ENCODE assay signal across 28 cellular contexts in genomic region chr4:47471064-47471463, GRCh38.
"Had no signal": no experiment of that assay in that cellular context is flagged by ENCODE, and none has a peak within 500 bp of the region (broad histone marks: within the 10 kb centered on the region; RNA-seq: fewer than 3 reads in every experiment).

No MANE protein-coding gene starts in this region.

- H3K79me2 ChIP-seq: hepatocyte had no signal

- H3K9me3 Mint-ChIP-seq: activated T-helper 2 cell treated with anti-CD3 and anti-CD28 coated beads, Interferon-gamma antibody, Interleukin-2, Interleukin-4, amounts not matched to agents 10 μg/mL and 5 μg/mL and 100 μg/mL, durations not matched to agents 14 hours and 24 hours and 36 hours; brain; naive B cell; nephron progenitor cell had no signal

- H3K4me3 ChIP-seq: coronary artery, dorsolateral prefrontal cortex, gastroesophageal sphincter, hepatocyte, right atrium auricular region, spleen, testis, transverse colon, uterus had no signal

- H3K27me3 ChIP-seq: dorsolateral prefrontal cortex, gastroesophageal sphincter, hepatocyte, right atrium auricular region, spleen, testis, transverse colon, uterus had no signal

- H3K27ac ChIP-seq: coronary artery, dorsolateral prefrontal cortex, gastroesophageal sphincter, hepatocyte, right atrium auricular region, spleen, testis, transverse colon, uterus had no signal

- H3K4me1 Mint-ChIP-seq: activated CD4-positive, alpha-beta T cell treated with anti-CD3 and anti-CD28 coated beads for 36 hours; activated CD8-positive, alpha-beta memory T cell treated with anti-CD3 and anti-CD28 coated beads, Interleukin-2, amount 10 ng/mL, durations not matched to agents 7 days and 5 days had no signal

- H3K36me3 Mint-ChIP-seq: activated CD8-positive, alpha-beta memory T cell treated with anti-CD3 and anti-CD28 coated beads, Interleukin-2, amount 10 ng/mL, durations not matched to agents 7 days and 5 days; activated naive CD8-positive, alpha-beta T cell; brain had no signal

- H3K27ac Mint-ChIP-seq: activated CD4-positive, alpha-beta T cell treated with anti-CD3 and anti-CD28 coated beads for 36 hours; activated CD8-positive, alpha-beta memory T cell treated with anti-CD3 and anti-CD28 coated beads, Interleukin-2, amount 10 ng/mL, durations not matched to agents 7 days and 5 days; activated CD8-positive, alpha-beta T cell treated with anti-CD3 and anti-CD28 coated beads, Interleukin-2, amount 10 ng/mL, durations not matched to agents 7 days and 5 days; activated naive CD8-positive, alpha-beta T cell; activated T-helper 2 cell treated with anti-CD3 and anti-CD28 coated beads, Interferon-gamma antibody, Interleukin-2, Interleukin-4, amounts not matched to agents 10 μg/mL and 5 μg/mL and 100 μg/mL, durations not matched to agents 14 hours and 24 hours and 36 hours; naive B cell; nephron progenitor cell had no signal

- H3K4me1 ChIP-seq: gastroesophageal sphincter, right atrium auricular region, spleen, testis, transverse colon, uterus had no signal

- H3K27me3 Mint-ChIP-seq: activated CD4-positive, alpha-beta T cell treated with anti-CD3 and anti-CD28 coated beads for 36 hours; brain; naive B cell had no signal

- H3K4me2 ChIP-seq: hepatocyte had no signal

- ATAC-seq: activated CD4-positive, alpha-beta T cell treated with anti-CD3 and anti-CD28 coated beads for 36 hours; activated CD8-positive, alpha-beta memory T cell treated with anti-CD3 and anti-CD28 coated beads, Interleukin-2, amount 10 ng/mL, durations not matched to agents 7 days and 5 days; activated CD8-positive, alpha-beta T cell treated with anti-CD3 and anti-CD28 coated beads, Interleukin-2, amount 10 ng/mL, durations not matched to agents 7 days and 5 days; gastroesophageal sphincter; left cardiac atrium had no signal

- H3K4me3 Mint-ChIP-seq: activated CD4-positive, alpha-beta T cell treated with anti-CD3 and anti-CD28 coated beads for 36 hours; activated CD8-positive, alpha-beta memory T cell treated with anti-CD3 and anti-CD28 coated beads, Interleukin-2, amount 10 ng/mL, durations not matched to agents 7 days and 5 days; activated CD8-positive, alpha-beta T cell treated with anti-CD3 and anti-CD28 coated beads, Interleukin-2, amount 10 ng/mL, durations not matched to agents 7 days and 5 days; activated naive CD8-positive, alpha-beta T cell; brain; naive B cell; nephron progenitor cell had no signal

- DNase-seq: activated CD4-positive, alpha-beta T cell treated with anti-CD3 and anti-CD28 coated beads for 36 hours; activated CD4-positive, CD25-positive, alpha-beta regulatory T cell; activated CD8-positive, alpha-beta memory T cell treated with anti-CD3 and anti-CD28 coated beads, Interleukin-2, amount 10 ng/mL, durations not matched to agents 7 days and 5 days; activated CD8-positive, alpha-beta T cell treated with anti-CD3 and anti-CD28 coated beads, Interleukin-2, amount 10 ng/mL, durations not matched to agents 7 days and 5 days; activated naive CD4-positive, alpha-beta T cell; activated T-cell treated with anti-CD3 and anti-CD28 coated beads, Interleukin-2, amount 50 U/mL, for 48 hours; anterior cingulate cortex; dorsolateral prefrontal cortex; effector memory CD4-positive, alpha-beta T cell; islet precursor cell; left cardiac atrium; mammary epithelial cell; naive B cell; nephron progenitor cell; occipital lobe; spleen; stimulated activated CD4-positive, alpha-beta T cell treated with anti-CD3 and anti-CD28 coated beads, Interleukin-2, amount 100 ng/mL, for 48 hours; stimulated activated naive CD4-positive, alpha-beta T cell treated with Interleukin-2 at 50 U/mL for 16 hours; testis; transverse colon; uterus had no signal

- H3K36me3 ChIP-seq: gastroesophageal sphincter, right atrium auricular region, spleen, transverse colon, uterus had no signal

- H2AFZ ChIP-seq: hepatocyte had no signal

- H3K9me3 ChIP-seq: gastroesophageal sphincter, right atrium auricular region, spleen, testis, transverse colon, uterus had no signal
